21 cellular contexts compared by ENCODE assay signal in genomic region chr1:230385930-230386329, GRCh38. TPM values are rescaled to one million over a fixed set of nuclear protein-coding genes. Genes with fewer than 3 reads are reported as not detected.
"Had no signal": no experiment of that assay in that cellular context is flagged by ENCODE, and none has a peak within 500 bp of the region (broad histone marks: within the 10 kb centered on the region; RNA-seq: fewer than 3 reads in every experiment).

No MANE protein-coding gene starts in this region.

- H3K4me3 Mint-ChIP-seq: IgD-negative memory B cell had no signal

- H3K4me1 ChIP-seq: SJSA1 had no signal

- H3K27ac Mint-ChIP-seq: IgD-negative memory B cell had no signal

- H3K4me3 ChIP-seq: SJSA1, SK-N-MC had no signal

- FAIRE-seq: RCC 7860 had no signal

- H3K27ac ChIP-seq: SJSA1 had no signal

- H3K4me1 Mint-ChIP-seq: IgD-negative memory B cell had no signal

- H3K27me3 ChIP-seq: SJSA1 had no signal

- H3K9me3 ChIP-seq: SJSA1 had no signal

- DNase-seq: KBM-7, NCI-H1092, NCI-H1105 treated with DMSO at 0.1 percent for 48 hours, NCI-H1417 treated with DMSO at 0.1 percent for 48 hours, NCI-H146, NCI-H1694 treated with DMSO at 0.1 percent for 48 hours, NCI-H1930, NCI-H2081, NCI-H2107, NCI-H226, NCI-H510A, NCI-H524 treated with DMSO at 0.1 percent for 48 hours, NCI-H774, Right ventricle myocardium superior, RPMI8226, SIG-M5, SW 1271 had no signal

- H3K36me3 ChIP-seq: SJSA1 had no signal

RNA-seq across cellular contexts. Expression of gene PGBD5, which starts 40.2 kb away (rescaled TPM):
- polyA plus RNA-seq: IgD-negative memory B cell had no signal
